Comparison of ENCODE assay signal across 1 cellular context in genomic region chr19:14781713-14782536, GRCh38.
TF ChIP-seq lines count a peak whose summit lies in the region.

No MANE protein-coding gene starts in this region.

TF ChIP-seq in K562, 482 proteins besides CTCF, POLR2A, EP300 and RAD21:
- peak; percentile 52 for TF ChIP-seq ZNF316 (IDR thresholded peaks at IDR 0.05)
- peak; percentile 51; the same call in 1 of the 2 replicates for TF ChIP-seq C11orf30 (IDR thresholded peaks at IDR 0.05; ENCODE audit: low read depth)
TF ChIP-seq in K562: peak in this region for 2; not testable (repeated sequence) for 480.
